Comparison of ENCODE assay signal across 1 cellular context in the genomic region with DNA sequence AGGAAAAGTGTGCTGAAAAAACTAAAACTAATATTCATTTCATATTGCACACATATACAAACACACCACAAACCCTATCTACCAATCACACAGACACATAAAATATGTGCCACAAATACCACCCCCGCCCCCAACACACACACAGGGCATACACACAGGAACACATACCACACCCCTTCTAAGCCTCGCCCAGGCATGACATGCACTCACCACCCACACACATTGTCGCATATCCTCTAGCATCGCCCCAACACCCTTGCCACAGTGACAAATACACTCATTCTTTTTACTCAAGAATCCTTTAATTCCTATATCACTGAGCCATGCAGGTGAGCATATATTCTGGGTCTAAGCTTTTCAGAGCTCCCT.
TF ChIP-seq lines count a peak whose summit lies in the region.

No MANE protein-coding gene starts in this region.

TF ChIP-seq in GM12878, 131 proteins besides CTCF, POLR2A, EP300 and RAD21 (continues in another document):
- TF ChIP-seq ZNF207 (IDR thresholded peaks at IDR 0.05; ENCODE audit: borderline replicate concordance) (no peak), ESRRA (IDR thresholded peaks at IDR 0.05; ENCODE audit: low read length) (no peak), TCF3 (IDR thresholded peaks at IDR 0.05; ENCODE audit: borderline replicate concordance, insufficient read depth, low read depth, low read length) (no peak), NRF1 (conservative IDR thresholded peaks at IDR 0.05; ENCODE audit: low read depth, low read length) (no peak), ZSCAN29 (IDR thresholded peaks at IDR 0.05) (no peak), MEF2A (IDR thresholded peaks at IDR 0.05; ENCODE audit: insufficient read depth, low read depth, low read length) (no peak), ATF7 (IDR thresholded peaks at IDR 0.05; ENCODE audit: low read depth) (peak; percentile 76), TCF12 (IDR thresholded peaks at IDR 0.05; ENCODE audit: low read depth, low read length) (no peak), FOXM1 (IDR thresholded peaks at IDR 0.05; ENCODE audit: low read depth, low read length) (no peak), PAX5 (IDR thresholded peaks at IDR 0.05; ENCODE audit: borderline replicate concordance, low read depth, low read length) (0 out of 2 replicates have a peak, but pooled peaks have one; percentile 15), HCFC1 (IDR thresholded peaks at IDR 0.05; ENCODE audit: low read length) (no peak), ZBED1 (IDR thresholded peaks at IDR 0.05; ENCODE audit: borderline replicate concordance) (0 out of 2 replicates have a peak, but pooled peaks have one; percentile 24), SMAD1 (IDR thresholded peaks at IDR 0.05; ENCODE audit: low read depth, partially characterized antibody) (no peak), IKZF1 (conservative IDR thresholded peaks at IDR 0.05) (peak; percentile 27; the same call in 1 of the 2 replicates), PAX8 (IDR thresholded peaks at IDR 0.05) (no peak; the same call in 1 of the 2 replicates), SREBF1 (IDR thresholded peaks at IDR 0.05; ENCODE audit: low read length) (no peak), EGR1 (IDR thresholded peaks at IDR 0.05; ENCODE audit: borderline replicate concordance in 1 of 2, low read depth in 2 of 2, low read length in 2 of 2) (peak in 1 of 2 experiments; percentile 72; a peak in 1 of 3 replicates), GABPA (IDR thresholded peaks at IDR 0.05; ENCODE audit: low read depth) (no peak), YY1 (IDR thresholded peaks at IDR 0.05; ENCODE audit: low read depth, low read length) (no peak), ETV6 (conservative IDR thresholded peaks at IDR 0.05 in 1 of 2, IDR thresholded peaks at IDR 0.05 in 1 of 2; ENCODE audit: borderline replicate concordance in 1 of 2, low read depth in 1 of 2) (no peak), ZNF24 (IDR thresholded peaks at IDR 0.05) (no peak), IRF4 (IDR thresholded peaks at IDR 0.05; ENCODE audit: low read depth, low read length) (no peak), HDAC2 (IDR thresholded peaks at IDR 0.05) (no peak), TBL1XR1 (IDR thresholded peaks at IDR 0.05; ENCODE audit: low read depth, low read length) (no peak), NBN (IDR thresholded peaks at IDR 0.05) (peak; percentile 81), EZH2 (IDR thresholded peaks at IDR 0.05; ENCODE audit: borderline replicate concordance, control insufficient read depth, low read depth, low read length) (no peak), SMARCA5 (IDR thresholded peaks at IDR 0.05) (no peak), BMI1 (IDR thresholded peaks at IDR 0.05; ENCODE audit: borderline replicate concordance) (no peak)
- TF ChIP-seq, protein P1, sequence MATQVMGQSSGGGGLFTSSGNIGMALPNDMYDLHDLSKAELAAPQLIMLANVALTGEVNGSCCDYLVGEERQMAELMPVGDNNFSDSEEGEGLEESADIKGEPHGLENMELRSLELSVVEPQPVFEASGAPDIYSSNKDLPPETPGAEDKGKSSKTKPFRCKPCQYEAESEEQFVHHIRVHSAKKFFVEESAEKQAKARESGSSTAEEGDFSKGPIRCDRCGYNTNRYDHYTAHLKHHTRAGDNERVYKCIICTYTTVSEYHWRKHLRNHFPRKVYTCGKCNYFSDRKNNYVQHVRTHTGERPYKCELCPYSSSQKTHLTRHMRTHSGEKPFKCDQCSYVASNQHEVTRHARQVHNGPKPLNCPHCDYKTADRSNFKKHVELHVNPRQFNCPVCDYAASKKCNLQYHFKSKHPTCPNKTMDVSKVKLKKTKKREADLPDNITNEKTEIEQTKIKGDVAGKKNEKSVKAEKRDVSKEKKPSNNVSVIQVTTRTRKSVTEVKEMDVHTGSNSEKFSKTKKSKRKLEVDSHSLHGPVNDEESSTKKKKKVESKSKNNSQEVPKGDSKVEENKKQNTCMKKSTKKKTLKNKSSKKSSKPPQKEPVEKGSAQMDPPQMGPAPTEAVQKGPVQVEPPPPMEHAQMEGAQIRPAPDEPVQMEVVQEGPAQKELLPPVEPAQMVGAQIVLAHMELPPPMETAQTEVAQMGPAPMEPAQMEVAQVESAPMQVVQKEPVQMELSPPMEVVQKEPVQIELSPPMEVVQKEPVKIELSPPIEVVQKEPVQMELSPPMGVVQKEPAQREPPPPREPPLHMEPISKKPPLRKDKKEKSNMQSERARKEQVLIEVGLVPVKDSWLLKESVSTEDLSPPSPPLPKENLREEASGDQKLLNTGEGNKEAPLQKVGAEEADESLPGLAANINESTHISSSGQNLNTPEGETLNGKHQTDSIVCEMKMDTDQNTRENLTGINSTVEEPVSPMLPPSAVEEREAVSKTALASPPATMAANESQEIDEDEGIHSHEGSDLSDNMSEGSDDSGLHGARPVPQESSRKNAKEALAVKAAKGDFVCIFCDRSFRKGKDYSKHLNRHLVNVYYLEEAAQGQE (IDR thresholded peaks at IDR 0.05; ENCODE audit: low read depth, low read length) = no peak
- TF ChIP-seq, protein P2, sequence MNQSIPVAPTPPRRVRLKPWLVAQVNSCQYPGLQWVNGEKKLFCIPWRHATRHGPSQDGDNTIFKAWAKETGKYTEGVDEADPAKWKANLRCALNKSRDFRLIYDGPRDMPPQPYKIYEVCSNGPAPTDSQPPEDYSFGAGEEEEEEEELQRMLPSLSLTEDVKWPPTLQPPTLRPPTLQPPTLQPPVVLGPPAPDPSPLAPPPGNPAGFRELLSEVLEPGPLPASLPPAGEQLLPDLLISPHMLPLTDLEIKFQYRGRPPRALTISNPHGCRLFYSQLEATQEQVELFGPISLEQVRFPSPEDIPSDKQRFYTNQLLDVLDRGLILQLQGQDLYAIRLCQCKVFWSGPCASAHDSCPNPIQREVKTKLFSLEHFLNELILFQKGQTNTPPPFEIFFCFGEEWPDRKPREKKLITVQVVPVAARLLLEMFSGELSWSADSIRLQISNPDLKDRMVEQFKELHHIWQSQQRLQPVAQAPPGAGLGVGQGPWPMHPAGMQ (IDR thresholded peaks at IDR 0.05; ENCODE audit: borderline replicate concordance) = no peak
- TF ChIP-seq, protein P3, sequence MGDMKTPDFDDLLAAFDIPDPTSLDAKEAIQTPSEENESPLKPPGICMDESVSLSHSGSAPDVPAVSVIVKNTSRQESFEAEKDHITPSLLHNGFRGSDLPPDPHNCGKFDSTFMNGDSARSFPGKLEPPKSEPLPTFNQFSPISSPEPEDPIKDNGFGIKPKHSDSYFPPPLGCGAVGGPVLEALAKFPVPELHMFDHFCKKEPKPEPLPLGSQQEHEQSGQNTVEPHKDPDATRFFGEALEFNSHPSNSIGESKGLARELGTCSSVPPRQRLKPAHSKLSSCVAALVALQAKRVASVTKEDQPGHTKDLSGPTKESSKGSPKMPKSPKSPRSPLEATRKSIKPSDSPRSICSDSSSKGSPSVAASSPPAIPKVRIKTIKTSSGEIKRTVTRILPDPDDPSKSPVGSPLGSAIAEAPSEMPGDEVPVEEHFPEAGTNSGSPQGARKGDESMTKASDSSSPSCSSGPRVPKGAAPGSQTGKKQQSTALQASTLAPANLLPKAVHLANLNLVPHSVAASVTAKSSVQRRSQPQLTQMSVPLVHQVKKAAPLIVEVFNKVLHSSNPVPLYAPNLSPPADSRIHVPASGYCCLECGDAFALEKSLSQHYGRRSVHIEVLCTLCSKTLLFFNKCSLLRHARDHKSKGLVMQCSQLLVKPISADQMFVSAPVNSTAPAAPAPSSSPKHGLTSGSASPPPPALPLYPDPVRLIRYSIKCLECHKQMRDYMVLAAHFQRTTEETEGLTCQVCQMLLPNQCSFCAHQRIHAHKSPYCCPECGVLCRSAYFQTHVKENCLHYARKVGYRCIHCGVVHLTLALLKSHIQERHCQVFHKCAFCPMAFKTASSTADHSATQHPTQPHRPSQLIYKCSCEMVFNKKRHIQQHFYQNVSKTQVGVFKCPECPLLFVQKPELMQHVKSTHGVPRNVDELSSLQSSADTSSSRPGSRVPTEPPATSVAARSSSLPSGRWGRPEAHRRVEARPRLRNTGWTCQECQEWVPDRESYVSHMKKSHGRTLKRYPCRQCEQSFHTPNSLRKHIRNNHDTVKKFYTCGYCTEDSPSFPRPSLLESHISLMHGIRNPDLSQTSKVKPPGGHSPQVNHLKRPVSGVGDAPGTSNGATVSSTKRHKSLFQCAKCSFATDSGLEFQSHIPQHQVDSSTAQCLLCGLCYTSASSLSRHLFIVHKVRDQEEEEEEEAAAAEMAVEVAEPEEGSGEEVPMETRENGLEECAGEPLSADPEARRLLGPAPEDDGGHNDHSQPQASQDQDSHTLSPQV (IDR thresholded peaks at IDR 0.05) = no peak
- TF ChIP-seq, protein P4, sequence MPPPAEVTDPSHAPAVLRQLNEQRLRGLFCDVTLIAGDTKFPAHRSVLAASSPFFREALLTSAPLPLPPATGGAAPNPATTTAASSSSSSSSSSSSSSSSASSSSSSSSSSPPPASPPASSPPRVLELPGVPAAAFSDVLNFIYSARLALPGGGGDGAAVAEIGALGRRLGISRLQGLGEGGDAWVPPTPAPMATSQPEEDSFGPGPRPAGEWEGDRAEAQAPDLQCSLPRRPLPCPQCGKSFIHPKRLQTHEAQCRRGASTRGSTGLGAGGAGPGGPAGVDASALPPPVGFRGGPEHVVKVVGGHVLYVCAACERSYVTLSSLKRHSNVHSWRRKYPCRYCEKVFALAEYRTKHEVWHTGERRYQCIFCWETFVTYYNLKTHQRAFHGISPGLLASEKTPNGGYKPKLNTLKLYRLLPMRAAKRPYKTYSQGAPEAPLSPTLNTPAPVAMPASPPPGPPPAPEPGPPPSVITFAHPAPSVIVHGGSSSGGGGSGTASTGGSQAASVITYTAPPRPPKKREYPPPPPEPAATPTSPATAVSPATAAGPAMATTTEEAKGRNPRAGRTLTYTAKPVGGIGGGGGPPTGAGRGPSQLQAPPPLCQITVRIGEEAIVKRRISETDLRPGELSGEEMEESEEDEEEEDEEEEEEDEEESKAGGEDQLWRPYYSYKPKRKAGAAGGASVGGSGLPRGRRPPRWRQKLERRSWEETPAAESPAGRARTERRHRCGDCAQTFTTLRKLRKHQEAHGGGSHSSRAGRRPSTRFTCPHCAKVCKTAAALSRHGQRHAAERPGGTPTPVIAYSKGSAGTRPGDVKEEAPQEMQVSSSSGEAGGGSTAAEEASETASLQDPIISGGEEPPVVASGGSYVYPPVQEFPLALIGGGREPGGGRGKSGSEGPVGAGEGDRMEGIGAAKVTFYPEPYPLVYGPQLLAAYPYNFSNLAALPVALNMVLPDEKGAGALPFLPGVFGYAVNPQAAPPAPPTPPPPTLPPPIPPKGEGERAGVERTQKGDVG (CRISPR knock-in tag; IDR thresholded peaks at IDR 0.05) = no peak
- TF ChIP-seq, protein P5, sequence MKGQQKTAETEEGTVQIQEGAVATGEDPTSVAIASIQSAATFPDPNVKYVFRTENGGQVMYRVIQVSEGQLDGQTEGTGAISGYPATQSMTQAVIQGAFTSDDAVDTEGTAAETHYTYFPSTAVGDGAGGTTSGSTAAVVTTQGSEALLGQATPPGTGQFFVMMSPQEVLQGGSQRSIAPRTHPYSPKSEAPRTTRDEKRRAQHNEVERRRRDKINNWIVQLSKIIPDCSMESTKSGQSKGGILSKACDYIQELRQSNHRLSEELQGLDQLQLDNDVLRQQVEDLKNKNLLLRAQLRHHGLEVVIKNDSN (IDR thresholded peaks at IDR 0.05; ENCODE audit: borderline replicate concordance, extremely low read length, insufficient read depth, low read depth, low read length) = no peak
- TF ChIP-seq, protein P6, sequence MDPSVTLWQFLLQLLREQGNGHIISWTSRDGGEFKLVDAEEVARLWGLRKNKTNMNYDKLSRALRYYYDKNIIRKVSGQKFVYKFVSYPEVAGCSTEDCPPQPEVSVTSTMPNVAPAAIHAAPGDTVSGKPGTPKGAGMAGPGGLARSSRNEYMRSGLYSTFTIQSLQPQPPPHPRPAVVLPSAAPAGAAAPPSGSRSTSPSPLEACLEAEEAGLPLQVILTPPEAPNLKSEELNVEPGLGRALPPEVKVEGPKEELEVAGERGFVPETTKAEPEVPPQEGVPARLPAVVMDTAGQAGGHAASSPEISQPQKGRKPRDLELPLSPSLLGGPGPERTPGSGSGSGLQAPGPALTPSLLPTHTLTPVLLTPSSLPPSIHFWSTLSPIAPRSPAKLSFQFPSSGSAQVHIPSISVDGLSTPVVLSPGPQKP (IDR thresholded peaks at IDR 0.05; ENCODE audit: low read depth, low read length) = no peak
- TF ChIP-seq, protein P7, sequence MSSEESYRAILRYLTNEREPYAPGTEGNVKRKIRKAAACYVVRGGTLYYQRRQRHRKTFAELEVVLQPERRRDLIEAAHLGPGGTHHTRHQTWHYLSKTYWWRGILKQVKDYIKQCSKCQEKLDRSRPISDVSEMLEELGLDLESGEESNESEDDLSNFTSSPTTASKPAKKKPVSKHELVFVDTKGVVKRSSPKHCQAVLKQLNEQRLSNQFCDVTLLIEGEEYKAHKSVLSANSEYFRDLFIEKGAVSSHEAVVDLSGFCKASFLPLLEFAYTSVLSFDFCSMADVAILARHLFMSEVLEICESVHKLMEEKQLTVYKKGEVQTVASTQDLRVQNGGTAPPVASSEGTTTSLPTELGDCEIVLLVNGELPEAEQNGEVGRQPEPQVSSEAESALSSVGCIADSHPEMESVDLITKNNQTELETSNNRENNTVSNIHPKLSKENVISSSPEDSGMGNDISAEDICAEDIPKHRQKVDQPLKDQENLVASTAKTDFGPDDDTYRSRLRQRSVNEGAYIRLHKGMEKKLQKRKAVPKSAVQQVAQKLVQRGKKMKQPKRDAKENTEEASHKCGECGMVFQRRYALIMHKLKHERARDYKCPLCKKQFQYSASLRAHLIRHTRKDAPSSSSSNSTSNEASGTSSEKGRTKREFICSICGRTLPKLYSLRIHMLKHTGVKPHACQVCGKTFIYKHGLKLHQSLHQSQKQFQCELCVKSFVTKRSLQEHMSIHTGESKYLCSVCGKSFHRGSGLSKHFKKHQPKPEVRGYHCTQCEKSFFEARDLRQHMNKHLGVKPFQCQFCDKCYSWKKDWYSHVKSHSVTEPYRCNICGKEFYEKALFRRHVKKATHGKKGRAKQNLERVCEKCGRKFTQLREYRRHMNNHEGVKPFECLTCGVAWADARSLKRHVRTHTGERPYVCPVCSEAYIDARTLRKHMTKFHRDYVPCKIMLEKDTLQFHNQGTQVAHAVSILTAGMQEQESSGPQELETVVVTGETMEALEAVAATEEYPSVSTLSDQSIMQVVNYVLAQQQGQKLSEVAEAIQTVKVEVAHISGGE (CRISPR knock-in tag; IDR thresholded peaks at IDR 0.05) = no peak
- TF ChIP-seq, protein P8, sequence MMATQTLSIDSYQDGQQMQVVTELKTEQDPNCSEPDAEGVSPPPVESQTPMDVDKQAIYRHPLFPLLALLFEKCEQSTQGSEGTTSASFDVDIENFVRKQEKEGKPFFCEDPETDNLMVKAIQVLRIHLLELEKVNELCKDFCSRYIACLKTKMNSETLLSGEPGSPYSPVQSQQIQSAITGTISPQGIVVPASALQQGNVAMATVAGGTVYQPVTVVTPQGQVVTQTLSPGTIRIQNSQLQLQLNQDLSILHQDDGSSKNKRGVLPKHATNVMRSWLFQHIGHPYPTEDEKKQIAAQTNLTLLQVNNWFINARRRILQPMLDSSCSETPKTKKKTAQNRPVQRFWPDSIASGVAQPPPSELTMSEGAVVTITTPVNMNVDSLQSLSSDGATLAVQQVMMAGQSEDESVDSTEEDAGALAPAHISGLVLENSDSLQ (IDR thresholded peaks at IDR 0.05) = peak; percentile 55; the same call in 1 of the 2 replicates
- TF ChIP-seq, protein P9, sequence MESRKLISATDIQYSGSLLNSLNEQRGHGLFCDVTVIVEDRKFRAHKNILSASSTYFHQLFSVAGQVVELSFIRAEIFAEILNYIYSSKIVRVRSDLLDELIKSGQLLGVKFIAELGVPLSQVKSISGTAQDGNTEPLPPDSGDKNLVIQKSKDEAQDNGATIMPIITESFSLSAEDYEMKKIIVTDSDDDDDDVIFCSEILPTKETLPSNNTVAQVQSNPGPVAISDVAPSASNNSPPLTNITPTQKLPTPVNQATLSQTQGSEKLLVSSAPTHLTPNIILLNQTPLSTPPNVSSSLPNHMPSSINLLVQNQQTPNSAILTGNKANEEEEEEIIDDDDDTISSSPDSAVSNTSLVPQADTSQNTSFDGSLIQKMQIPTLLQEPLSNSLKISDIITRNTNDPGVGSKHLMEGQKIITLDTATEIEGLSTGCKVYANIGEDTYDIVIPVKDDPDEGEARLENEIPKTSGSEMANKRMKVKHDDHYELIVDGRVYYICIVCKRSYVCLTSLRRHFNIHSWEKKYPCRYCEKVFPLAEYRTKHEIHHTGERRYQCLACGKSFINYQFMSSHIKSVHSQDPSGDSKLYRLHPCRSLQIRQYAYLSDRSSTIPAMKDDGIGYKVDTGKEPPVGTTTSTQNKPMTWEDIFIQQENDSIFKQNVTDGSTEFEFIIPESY (IDR thresholded peaks at IDR 0.05) = no peak
